8 cellular contexts compared by ENCODE assay signal in the genomic region with DNA sequence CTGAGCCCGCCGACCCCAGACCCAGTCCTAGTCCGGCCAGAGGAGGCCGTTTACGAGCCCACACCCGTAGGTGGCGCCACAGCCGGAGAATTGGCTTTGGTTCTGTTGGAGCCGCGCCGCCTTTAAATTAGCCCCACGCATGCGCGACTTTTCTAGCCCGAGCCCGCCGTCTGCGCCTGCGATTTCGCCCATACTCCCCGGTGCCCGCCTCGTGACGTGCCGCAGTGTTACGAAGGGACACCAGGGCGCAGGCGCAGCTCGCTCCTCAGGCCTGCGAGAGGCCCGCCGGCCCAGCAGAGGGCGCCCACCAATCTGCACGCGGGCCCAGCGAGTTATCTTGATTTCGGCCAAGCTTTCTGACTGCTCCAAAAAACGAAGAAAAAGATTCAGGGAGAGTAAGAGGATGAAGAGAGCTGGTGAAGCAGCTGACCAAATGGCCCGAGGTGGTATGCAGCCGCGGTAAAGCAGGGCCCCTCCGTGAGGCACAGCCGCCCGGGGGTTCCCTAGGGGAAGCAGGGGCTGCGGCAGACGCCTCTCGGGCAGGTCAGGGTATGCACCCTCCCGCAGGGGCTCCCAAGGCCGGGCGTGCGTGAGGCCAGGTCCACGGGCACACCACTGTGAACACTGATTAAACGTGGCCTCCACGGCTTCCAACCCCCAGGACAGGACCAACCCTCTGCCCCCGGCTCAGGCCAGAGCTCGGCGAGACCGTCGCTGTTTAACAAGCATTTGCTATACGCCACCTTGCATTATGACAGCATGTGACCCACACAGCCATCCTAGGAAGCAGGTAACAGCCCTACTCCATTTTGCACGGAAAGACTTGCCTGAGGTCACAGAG. TPM values are rescaled to one million over a fixed set of nuclear protein-coding genes. Genes with fewer than 3 reads are reported as not detected.
A peak's percentile ranks its signal among the peaks of the same experiment; 100 is the strongest.
DNase-seq lines count a peak whose midpoint lies in the region; FAIRE-seq and TF ChIP-seq lines count a peak whose summit lies in the region.

No MANE protein-coding gene starts in this region.

- intact Hi-C loops in endothelial cell of umbilical vein (cut with micrococcal nuclease): loop anchor here (1.0 to 5.0 kb wide), 4 partner anchors 63 to 630 kb away; a partner anchor contains a TSS

- H3K36me3 ChIP-seq in endothelial cell of umbilical vein (ENCODE audit: control insufficient read depth in 2 of 2, extremely low read depth in 1 of 2, insufficient read depth in 2 of 2, low read length in 2 of 2): peaks cover 20 to 33% of the 10 kb centered on the region in 2 experiments

- peak overlapping the region; percentile 81 for H3K4me2 ChIP-seq in endothelial cell of umbilical vein (ENCODE audit: insufficient read depth, low read length)

- peak overlapping the region; percentile 38 for H2AFZ ChIP-seq in endothelial cell of umbilical vein (ENCODE audit: low read depth, low read length)

- no peaks in the 10 kb centered on the region for H3K9me1 ChIP-seq in endothelial cell of umbilical vein (replicated peaks; ENCODE audit: control insufficient read depth, extremely low read depth, insufficient read depth, low read length)

- no peaks in the 10 kb centered on the region for H3K27me3 ChIP-seq in endothelial cell of umbilical vein (ENCODE audit: control insufficient read depth in 2 of 2, insufficient read depth in 2 of 2, low read length in 2 of 2)

- POLR2A ChIA-PET in endothelial cell of umbilical vein (lab: Charles Lee): no interaction called here

- peaks cover 24% of the 10 kb centered on the region for H3K79me2 ChIP-seq in endothelial cell of umbilical vein (ENCODE audit: control insufficient read depth, insufficient read depth, low read length)

- peaks cover 35% of the 10 kb centered on the region for H3K4me1 ChIP-seq in endothelial cell of umbilical vein (ENCODE audit: control insufficient read depth, extremely low read depth, insufficient read depth, low read length)

- H4K20me1 ChIP-seq in endothelial cell of umbilical vein (replicated peaks; ENCODE audit: control insufficient read depth, extremely low read depth, insufficient read depth, low read length): no peaks in the 10 kb centered on the region

- dilution Hi-C loops in endothelial cell of umbilical vein (cut with MboI; ENCODE audit: extremely low pct_ligation_motif_present, low sequenced_read_pairs): no loop called here

- BruUV-seq in endothelial cell of umbilical vein (replicated peaks; lab: Mats Ljungman, UMichigan): TSS peak; percentile 39

- peak overlapping the region; percentile 48 to 65 (median 58) for H3K4me3 ChIP-seq in endothelial cell of umbilical vein (replicated peaks in 1 of 3; ENCODE audit: insufficient read depth in 1 of 3, low read depth in 1 of 3, low read length in 3 of 3)

- TF ChIP-seq CTCF in GM20000 (IDR thresholded peaks at IDR 0.05; ENCODE audit: extremely low read depth, missing control alignments): peak; percentile 90
- TF ChIP-seq CTCF in endothelial cell of umbilical vein (IDR thresholded peaks at IDR 0.05; ENCODE audit: extremely low read depth in 1 of 2, insufficient read depth in 1 of 2, low read depth in 1 of 2, low read length in 2 of 2): peak; percentile 86 to 98

- H3K27ac ChIP-seq in endothelial cell of umbilical vein (ENCODE audit: insufficient read depth, low read depth, low read length): peak overlapping the region; percentile 53

- peak; percentile 69 for DNase-seq in COLO668 (lab: John Stamatoyannopoulos, UW; ENCODE audit: unreplicated experiment)
- peak; percentile 99 for DNase-seq in GM20000 (ENCODE audit: low spot score)
- peak; percentile 95 for DNase-seq in HT1080 (ENCODE audit: low read depth)
- peak; percentile 100 for DNase-seq in NOMO-1 (lab: John Stamatoyannopoulos, UW; ENCODE audit: unreplicated experiment in 2 of 2)
- peak; percentile 97 for DNase-seq in activated CD8-positive, alpha-beta memory T cell treated with anti-CD3 and anti-CD28 coated beads, Interleukin-2, amount 50 U/mL, for 24 hours (ENCODE audit: extremely low read depth)
- peak; percentile 98 for DNase-seq in endothelial cell of umbilical vein (ENCODE audit: low read depth, low spot score)
- peak; percentile 98 for DNase-seq in midbrain (lab: John Stamatoyannopoulos, UW)
- DNase-seq in stimulated activated CD8-positive, alpha-beta memory T cell treated with anti-CD3 and anti-CD28 coated beads, Interleukin-2, amount 100 ng/mL, for 1 hour (ENCODE audit: low read depth in 2 of 2): peak; percentile 94 to 99

- peak overlapping the region; percentile 80 for H3K9ac ChIP-seq in endothelial cell of umbilical vein (replicated peaks; ENCODE audit: extremely low read depth, insufficient read depth, low read length)

- H3K9me3 ChIP-seq in endothelial cell of umbilical vein (replicated peaks; ENCODE audit: control insufficient read depth, insufficient read depth, low read length): no peaks in the 10 kb centered on the region

- CTCF ChIA-PET in endothelial cell of umbilical vein (lab: Charles Lee): interaction anchor here (0.7 to 3.1 kb wide), 31 partner anchors 8 to 332 kb away, joined by 3 to 29 read pairs (median 4); a partner anchor contains a TSS

- TF ChIP-seq POLR2A in endothelial cell of umbilical vein (IDR thresholded peaks at IDR 0.05; ENCODE audit: low read depth, low read length): no peak

- peak; percentile 91 for FAIRE-seq in endothelial cell of umbilical vein (lab: Jason Lieb, UNC)

TF ChIP-seq in endothelial cell of umbilical vein, 7 proteins besides CTCF, POLR2A, EP300 and RAD21:
- TF ChIP-seq MYC (IDR thresholded peaks at IDR 0.05; ENCODE audit: low read depth, low read length) (no peak), JUN (IDR thresholded peaks at IDR 0.05; ENCODE audit: borderline replicate concordance, insufficient read depth, insufficient read length, low read depth) (no peak)
- TF ChIP-seq, protein P1, sequence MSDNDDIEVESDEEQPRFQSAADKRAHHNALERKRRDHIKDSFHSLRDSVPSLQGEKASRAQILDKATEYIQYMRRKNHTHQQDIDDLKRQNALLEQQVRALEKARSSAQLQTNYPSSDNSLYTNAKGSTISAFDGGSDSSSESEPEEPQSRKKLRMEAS (IDR thresholded peaks at IDR 0.05; ENCODE audit: insufficient read depth, insufficient read length): peak; percentile 47

RNA-seq across cellular contexts. Expression of a gene that starts 32.8 kb away (rescaled TPM):
- total RNA-seq in HT1080 (2014; rRNA removed; shearing (Covaris generic)): 477 and 524 TPM in 2 replicates
- polyA plus RNA-seq in HT1080 (2015; cell fraction: cytosol; rRNA removed): 321 and 335 TPM in 2 replicates
- 470 and 489 TPM in 2 replicates for polyA plus RNA-seq in HT1080 (2015; cell fraction: nucleus; rRNA removed)
- total RNA-seq in endothelial cell of umbilical vein: 244 and 250 TPM in 2 replicates
- 251 and 266 TPM in 2 replicates for polyA plus RNA-seq in endothelial cell of umbilical vein
- 266 and 288 TPM in 2 replicates for polyA plus RNA-seq in endothelial cell of umbilical vein (2011; cell fraction: cytosol; rRNA removed)
- polyA plus RNA-seq in endothelial cell of umbilical vein (2011; cell fraction: nucleus; rRNA removed): 163 and 181 TPM in 2 replicates
- 198 and 216 TPM in 2 replicates for polyA plus RNA-seq in endothelial cell of umbilical vein (2012)
- polyA minus RNA-seq in endothelial cell of umbilical vein: 510 and 528 TPM in 2 replicates
- polyA minus RNA-seq in endothelial cell of umbilical vein (2011; cell fraction: cytosol; rRNA and poly(A)+ RNA removed): 275 TPM
- 128 and 181 TPM in 2 replicates for polyA minus RNA-seq in endothelial cell of umbilical vein (2011; cell fraction: nucleus; rRNA and poly(A)+ RNA removed)

Comparison
In these comparisons a context has a peak if more than half of its experiments do, and no peak if none do; other contexts are left out.
1. Peak in every context shown above with its lines: DNase-seq, H3K4me3 ChIP-seq and H3K27ac ChIP-seq.